ENCODE assay signal across 8 cellular contexts in the genomic region with DNA sequence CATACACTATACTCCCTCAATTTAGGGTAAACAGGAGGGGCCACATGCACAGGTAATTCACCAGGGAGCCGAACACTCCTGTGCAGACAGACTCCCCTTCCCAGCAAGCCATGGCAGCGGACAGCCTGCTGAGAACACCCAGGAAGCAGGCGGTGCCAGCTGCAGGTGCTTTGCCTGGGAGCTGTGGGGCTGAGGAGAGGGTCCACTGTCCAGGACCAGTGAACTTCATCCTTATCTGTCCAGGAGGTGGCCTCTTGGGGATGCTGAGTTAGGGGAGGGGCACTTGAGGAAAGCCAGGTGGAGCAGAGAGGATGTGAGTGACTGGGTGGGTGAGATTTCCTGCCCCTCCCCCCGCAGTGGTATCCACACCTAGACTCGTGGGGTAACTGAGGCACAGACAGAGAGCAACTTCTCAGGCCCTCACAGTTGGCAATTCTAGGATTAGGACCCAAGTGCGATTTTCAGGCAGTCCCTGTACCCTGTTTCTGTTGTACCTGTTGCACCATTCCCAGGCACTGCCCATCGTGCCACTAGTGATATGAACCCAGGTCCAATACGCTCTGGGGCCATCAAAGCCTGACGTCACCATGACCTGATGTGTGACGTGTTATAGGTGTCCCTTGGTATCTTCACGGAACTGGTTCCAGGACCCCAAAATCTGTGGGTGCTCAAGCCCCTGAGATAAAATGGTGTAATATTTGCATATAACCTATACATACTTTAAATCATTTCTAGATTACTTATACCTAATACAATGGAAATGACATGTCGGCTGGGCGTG. TPM values are rescaled to one million over a fixed set of nuclear protein-coding genes. Genes with fewer than 3 reads are reported as not detected.
DNase-seq lines count a peak whose midpoint lies in the region; ATAC-seq and TF ChIP-seq lines count a peak whose summit lies in the region.

No MANE protein-coding gene starts in this region.

- DNase-seq in CD8-positive, alpha-beta T cell, result no peak
- DNase-seq in endothelial cell (ENCODE audit: low spot score) (no peak), osteoblast (ENCODE audit: insufficient read length, low spot score, missing footprints) (peak; percentile 62), posterior vena cava (ENCODE audit: low spot score) (no peak), hippocampal formation (lab: John Stamatoyannopoulos, UW) (no peak), AG08396 (ENCODE audit: low spot score) (no peak)

- peaks cover 21% of the 10 kb centered on the region for H3K4me1 Mint-ChIP-seq in CD8-positive, alpha-beta T cell (ENCODE audit: low read depth)
- H3K4me1 Mint-ChIP-seq in endothelial cell (ENCODE audit: unreplicated experiment), result peaks cover 13% of the 10 kb centered on the region

- H3K9me2 ChIP-seq in OCI-LY1 (ENCODE audit: low read depth, low read length), result no peaks in the 10 kb centered on the region

- no peaks in the 10 kb centered on the region for H3K9me3 Mint-ChIP-seq in CD8-positive, alpha-beta T cell
- no peaks in the 10 kb centered on the region for H3K9me3 Mint-ChIP-seq in endothelial cell (ENCODE audit: unreplicated experiment)

- peak overlapping the region; percentile 63 for H3K4me3 ChIP-seq in CD8-positive, alpha-beta T cell (ENCODE audit: low read depth, low read length)
- H3K4me3 ChIP-seq in OCI-LY1 (ENCODE audit: low read depth, low read length, poor library complexity, severe bottlenecking), result peak overlapping the region; percentile 68
- peak overlapping the region; percentile 90 for H3K4me3 ChIP-seq in osteoblast (ENCODE audit: insufficient read depth, low read length)

- peak overlapping the region; percentile 70 for H3K27ac Mint-ChIP-seq in CD8-positive, alpha-beta T cell
- H3K27ac Mint-ChIP-seq in endothelial cell (ENCODE audit: unreplicated experiment), result peak overlapping the region; percentile 96

- H3K36me3 ChIP-seq in CD8-positive, alpha-beta T cell (ENCODE audit: insufficient read depth, low read length), result no peaks in the 10 kb centered on the region
- H3K36me3 ChIP-seq in OCI-LY1 (ENCODE audit: insufficient read depth, low read length) (no peaks in the 10 kb centered on the region), osteoblast (ENCODE audit: insufficient read depth, low read length) (peaks cover 4% of the 10 kb centered on the region)

- no peak overlapping the region for H3K27ac ChIP-seq in CD8-positive, alpha-beta T cell (ENCODE audit: low read depth, low read length)
- H3K27ac ChIP-seq in OCI-LY1 (ENCODE audit: low read depth, low read length, poor library complexity, severe bottlenecking) (no peak overlapping the region), osteoblast (ENCODE audit: low read depth, low read length) (no peak overlapping the region)

- no peak for ATAC-seq in CD8-positive, alpha-beta T cell
- no peak for ATAC-seq in GM19463 (IDR thresholded peaks at IDR 0.05; ENCODE audit: unreplicated experiment)

- no peaks in the 10 kb centered on the region for H3K27me3 ChIP-seq in CD8-positive, alpha-beta T cell (ENCODE audit: insufficient read depth, low read length)
- H3K27me3 ChIP-seq in OCI-LY1 (ENCODE audit: insufficient read depth, low read length), result no peaks in the 10 kb centered on the region
- H3K27me3 ChIP-seq in osteoblast (ENCODE audit: insufficient read depth, low read length), result no peaks in the 10 kb centered on the region

- H3K36me3 Mint-ChIP-seq in CD8-positive, alpha-beta T cell, result peaks cover 4% of the 10 kb centered on the region
- peaks cover 4% of the 10 kb centered on the region for H3K36me3 Mint-ChIP-seq in endothelial cell (ENCODE audit: low read depth, unreplicated experiment)

- H3K9me3 ChIP-seq in CD8-positive, alpha-beta T cell (ENCODE audit: low read length), result no peaks in the 10 kb centered on the region
- H3K9me3 ChIP-seq in OCI-LY1 (ENCODE audit: low read length), result no peaks in the 10 kb centered on the region
- no peaks in the 10 kb centered on the region for H3K9me3 ChIP-seq in osteoblast (ENCODE audit: low read depth, low read length)

- H3K27me3 Mint-ChIP-seq in CD8-positive, alpha-beta T cell (ENCODE audit: low read depth), result peaks cover 8% of the 10 kb centered on the region
- peaks cover 10% of the 10 kb centered on the region for H3K27me3 Mint-ChIP-seq in endothelial cell (ENCODE audit: unreplicated experiment)

- H2AFZ ChIP-seq in OCI-LY1 (ENCODE audit: low read length) (no peak overlapping the region), osteoblast (ENCODE audit: low read length) (peak overlapping the region; percentile 35)

- CTCF ChIA-PET in CD8-positive, alpha-beta T cell (lab: Charles Lee), result interaction anchor here (0.6 to 2.7 kb wide), 22 partner anchors 8 to 468 kb away, joined by 3 to 36 read pairs (median 6); a partner anchor contains a TSS

- peak overlapping the region; percentile 93 for H3K4me3 Mint-ChIP-seq in CD8-positive, alpha-beta T cell
- H3K4me3 Mint-ChIP-seq in endothelial cell (ENCODE audit: unreplicated experiment), result peak overlapping the region; percentile 98

- peaks cover 12% of the 10 kb centered on the region for H3K4me1 ChIP-seq in CD8-positive, alpha-beta T cell (ENCODE audit: insufficient read depth, low read length)
- H3K4me1 ChIP-seq in OCI-LY1 (ENCODE audit: insufficient read depth, low read length, severe bottlenecking) (peaks cover 39% of the 10 kb centered on the region), osteoblast (ENCODE audit: insufficient read depth, low read length) (peaks cover 15% of the 10 kb centered on the region)

- POLR2A ChIA-PET in CD8-positive, alpha-beta T cell (lab: Charles Lee), result interaction anchor here (0.5 to 2.4 kb wide), 8 partner anchors 8 to 142 kb away, joined by 3 to 10 read pairs (median 4); a partner anchor contains a TSS

- no peaks in the 10 kb centered on the region for H3K79me2 ChIP-seq in OCI-LY1 (ENCODE audit: insufficient read depth, low read length)
- H3K79me2 ChIP-seq in osteoblast (ENCODE audit: insufficient read depth, low read length), result peaks cover 28% of the 10 kb centered on the region

- H3K4me2 ChIP-seq in OCI-LY1 (ENCODE audit: low read length) (peak overlapping the region; percentile 89), osteoblast (ENCODE audit: insufficient read depth, low read length) (peak overlapping the region; percentile 95)

- peak overlapping the region; percentile 60; the same call in 1 of the 2 replicates for H3K9ac ChIP-seq in OCI-LY1 (ENCODE audit: low read length)

- H4K20me1 ChIP-seq in OCI-LY1 (ENCODE audit: insufficient read depth, low read length) (no peaks in the 10 kb centered on the region), osteoblast (ENCODE audit: insufficient read depth, low read length) (peaks cover 12% of the 10 kb centered on the region)

- TF ChIP-seq CTCF in CD8-positive, alpha-beta T cell (IDR thresholded peaks at IDR 0.05), result no peak
- TF ChIP-seq CTCF in OCI-LY1 (IDR thresholded peaks at IDR 0.05; ENCODE audit: low read length) (no peak), endothelial cell (IDR thresholded peaks at IDR 0.05; ENCODE audit: unreplicated experiment) (no peak), osteoblast (IDR thresholded peaks at IDR 0.05; ENCODE audit: extremely low read depth, low read depth, low read length) (no peak)

- no peaks in the 10 kb centered on the region; the same call in 1 of the 2 replicates for H3F3A ChIP-seq in OCI-LY1 (ENCODE audit: insufficient read depth, low read length)

- intact Hi-C loops in CD8-positive, alpha-beta T cell (cut with DNase I, micrococcal nuclease), result loop anchor here in 1 of 2 experiments (10.0 kb wide), 1 partner anchor 281 kb away; a partner anchor contains a TSS
- intact Hi-C loops in posterior vena cava (cut with DNase I), result no loop called here

RNA-seq across cellular contexts. Expression of a gene that starts 1.2 kb away (rescaled TPM):
- 10 to 100 TPM in 1 of 2 experiments, 1 to 10 TPM in 1; 8.5 to 13.2 TPM for total RNA-seq in CD8-positive, alpha-beta T cell
- total RNA-seq in endothelial cell (ENCODE audit: unreplicated experiment), result 904 TPM
- total RNA-seq in osteoblast, result 382 and 390 TPM in 2 replicates
- 100 to 1,000 TPM; 149 to 261 TPM for total RNA-seq in posterior vena cava

RNA-seq across cellular contexts. Expression of a gene that starts 17.4 kb away (rescaled TPM):
- total RNA-seq in CD8-positive, alpha-beta T cell, result under 1 TPM; 0.24 to 0.44 TPM
- total RNA-seq in endothelial cell (ENCODE audit: unreplicated experiment) (53.7 TPM), osteoblast (3.5 and 4.3 TPM in 2 replicates), posterior vena cava (under 1 TPM; 0.43 to 0.69 TPM)

RNA-seq across cellular contexts. Expression of a gene that starts 21.6 kb away (rescaled TPM):
- 10 to 100 TPM; 73.1 to 77.7 TPM for total RNA-seq in CD8-positive, alpha-beta T cell
- total RNA-seq in endothelial cell (ENCODE audit: unreplicated experiment) (124 TPM), osteoblast (60.1 and 60.7 TPM in 2 replicates), posterior vena cava (10 to 100 TPM; 47.0 to 56.9 TPM)

RNA-seq across cellular contexts. Expression of a gene that starts 37.9 kb away (rescaled TPM):
- under 1 TPM in 1 of 2 experiments, not detected in 1; 0.19 TPM for total RNA-seq in CD8-positive, alpha-beta T cell
- total RNA-seq in endothelial cell (ENCODE audit: unreplicated experiment) (0.82 TPM), osteoblast (under 0.01 TPM in 1 of 2 replicates, not detected in the other), posterior vena cava (under 1 TPM in 1 of 2 donors, not detected in 1; 0.83 TPM)

RNA-seq across cellular contexts. Expression of a gene that starts 43.2 kb away (rescaled TPM):
- 1 to 10 TPM in 1 of 2 experiments, under 1 TPM in 1; 0.28 to 1.1 TPM for total RNA-seq in CD8-positive, alpha-beta T cell
- total RNA-seq in endothelial cell (ENCODE audit: unreplicated experiment) (4.3 TPM), osteoblast (0.59 TPM in 1 of 2 replicates, not detected in the other), posterior vena cava (1 to 10 TPM; 1.4 to 2.0 TPM)

Comparison
In these comparisons a context has a peak if more than half of its experiments do, and no peak if none do; other contexts are left out.
1. RNA of a gene that starts 1.2 kb away (total RNA-seq): 904 TPM in endothelial cell (single experiment), 382 to 390 TPM in osteoblast and 149 to 261 TPM in posterior vena cava; 8.5 to 13.2 TPM in CD8-positive, alpha-beta T cell; every median in the first group is over 10 times any median in the second.
2. RNA of a gene that starts 17.4 kb away (total RNA-seq): 53.7 TPM in endothelial cell (single experiment); 3.5 to 4.3 TPM in osteoblast, 0.43 to 0.69 TPM in posterior vena cava and 0.24 to 0.44 TPM in CD8-positive, alpha-beta T cell; every median in the first group is over 10 times any median in the second.
3. Peak in every context shown above with its lines, with median percentiles within 50 percentile points of each other: H3K4me3 ChIP-seq.